In the genomic region with DNA sequence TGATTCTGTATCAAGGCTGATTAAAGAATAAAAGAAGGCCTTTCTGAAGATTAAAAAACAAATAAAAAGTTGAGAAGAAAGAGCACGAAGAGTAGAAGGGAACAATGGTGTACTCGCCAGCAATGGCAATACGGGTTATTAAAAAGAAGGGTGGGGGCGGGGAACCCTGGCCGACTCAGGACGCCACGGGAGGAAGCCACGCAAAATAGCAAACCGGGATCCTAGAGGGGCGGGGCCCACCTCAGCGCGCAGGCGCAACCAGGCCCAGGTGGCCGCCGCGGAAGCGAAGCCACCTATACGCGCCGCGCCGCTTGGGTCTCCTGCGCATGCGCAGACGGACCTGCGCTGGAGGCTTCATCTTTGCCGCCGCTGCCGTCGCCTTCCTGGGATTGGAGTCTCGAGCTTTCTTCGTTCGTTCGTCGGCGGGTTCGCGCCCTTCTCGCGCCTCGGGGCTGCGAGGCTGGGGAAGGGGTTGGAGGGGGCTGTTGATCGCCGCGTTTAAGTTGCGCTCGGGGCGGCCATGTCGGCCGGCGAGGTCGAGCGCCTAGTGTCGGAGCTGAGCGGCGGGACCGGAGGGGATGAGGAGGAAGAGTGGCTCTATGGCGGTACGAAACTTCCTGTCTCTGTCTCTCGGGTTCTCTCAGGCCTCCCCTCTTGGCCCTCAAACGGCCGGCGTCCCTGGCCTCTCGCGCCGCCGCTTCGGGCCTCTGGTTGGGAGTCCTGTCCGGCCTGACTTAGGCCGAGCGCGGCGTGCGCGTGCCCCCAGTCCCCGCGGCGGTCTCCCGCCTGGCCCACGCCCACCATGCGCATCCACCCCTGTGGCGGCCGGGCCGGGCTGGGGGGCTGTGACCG, we compare ENCODE assay signal across 8 cellular contexts. TPM values are rescaled to one million over a fixed set of nuclear protein-coding genes. Genes with fewer than 3 reads are reported as not detected.
DNase-seq lines count a peak whose midpoint lies in the region; ATAC-seq and TF ChIP-seq lines count a peak whose summit lies in the region.

A gene with protein sequence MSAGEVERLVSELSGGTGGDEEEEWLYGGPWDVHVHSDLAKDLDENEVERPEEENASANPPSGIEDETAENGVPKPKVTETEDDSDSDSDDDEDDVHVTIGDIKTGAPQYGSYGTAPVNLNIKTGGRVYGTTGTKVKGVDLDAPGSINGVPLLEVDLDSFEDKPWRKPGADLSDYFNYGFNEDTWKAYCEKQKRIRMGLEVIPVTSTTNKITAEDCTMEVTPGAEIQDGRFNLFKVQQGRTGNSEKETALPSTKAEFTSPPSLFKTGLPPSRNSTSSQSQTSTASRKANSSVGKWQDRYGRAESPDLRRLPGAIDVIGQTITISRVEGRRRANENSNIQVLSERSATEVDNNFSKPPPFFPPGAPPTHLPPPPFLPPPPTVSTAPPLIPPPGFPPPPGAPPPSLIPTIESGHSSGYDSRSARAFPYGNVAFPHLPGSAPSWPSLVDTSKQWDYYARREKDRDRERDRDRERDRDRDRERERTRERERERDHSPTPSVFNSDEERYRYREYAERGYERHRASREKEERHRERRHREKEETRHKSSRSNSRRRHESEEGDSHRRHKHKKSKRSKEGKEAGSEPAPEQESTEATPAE (plus strand): TSS at position 323 of the 852 bp plus-strand sequence. CDS start 198 bp downstream, at position 521.

- H3K9ac ChIP-seq in adipocyte (ENCODE audit: low read length) (peak within 1 kb of the TSS; percentile 95), parathyroid adenoma (peak within 1 kb of the TSS; percentile 84)

- peaks cover 23% of the 10 kb centered on the region for H3K4me1 ChIP-seq in adipocyte (ENCODE audit: control insufficient read depth, insufficient read depth, low read length)
- H3K4me1 ChIP-seq in cardiac muscle cell (ENCODE audit: low read depth), result peaks cover 13% of the 10 kb centered on the region
- peaks cover 2% of the 10 kb centered on the region for H3K4me1 ChIP-seq in parathyroid adenoma
- peaks cover 0 to 37% (median 7%) of the 10 kb centered on the region in 4 donors for H3K4me1 ChIP-seq in tibial nerve

- ATAC-seq in HG02678 (IDR thresholded peaks at IDR 0.05; ENCODE audit: unreplicated experiment), result peak; percentile 85

- H3K27me3 ChIP-seq in adipocyte (replicated peaks; ENCODE audit: control insufficient read depth, insufficient read depth, low read length) (no peaks in the 10 kb centered on the region), cardiac muscle cell (no peaks in the 10 kb centered on the region), parathyroid adenoma (ENCODE audit: control insufficient read depth, insufficient read depth, low read length) (no peaks in the 10 kb centered on the region), tibial nerve (no peaks in the 10 kb centered on the region)

- H3K9me3 ChIP-seq in adipocyte (ENCODE audit: control insufficient read depth, low read length) (no peaks in the 10 kb centered on the region), cardiac muscle cell (ENCODE audit: low read depth) (no peaks in the 10 kb centered on the region), parathyroid adenoma (ENCODE audit: control insufficient read depth, low read length) (no peaks in the 10 kb centered on the region), tibial nerve (no peaks in the 10 kb centered on the region)

- peak within 1 kb of the TSS; percentile 87 for H2AFZ ChIP-seq in parathyroid adenoma

- 1% methylated on average over 56 to 61 of the region's 85 CpGs for WGBS in tibial nerve, 2 donors

- peak; percentile 55 to 78 for TF ChIP-seq POLR2A in tibial nerve (IDR thresholded peaks at IDR 0.05)

- peak within 1 kb of the TSS; percentile 68 for H3K4me3 ChIP-seq in GM12864 (ENCODE audit: low read depth, low read length)
- H3K4me3 ChIP-seq in adipocyte (ENCODE audit: low read length), result peak within 1 kb of the TSS; percentile 94
- H3K4me3 ChIP-seq in cardiac muscle cell, result peak within 1 kb of the TSS; percentile 90
- H3K4me3 ChIP-seq in parathyroid adenoma (ENCODE audit: low read depth, low read length), result peak within 1 kb of the TSS; percentile 96
- peak within 1 kb of the TSS; percentile 87 to 93 (median 91) for H3K4me3 ChIP-seq in tibial nerve

- peaks cover 5% of the 10 kb centered on the region for H3K36me3 ChIP-seq in adipocyte (ENCODE audit: control insufficient read depth, insufficient read depth, low read length, severe bottlenecking)
- peaks cover 5% of the 10 kb centered on the region for H3K36me3 ChIP-seq in cardiac muscle cell
- H3K36me3 ChIP-seq in parathyroid adenoma (ENCODE audit: control insufficient read depth, insufficient read depth, low read length), result no peaks in the 10 kb centered on the region
- H3K36me3 ChIP-seq in tibial nerve, result peaks cover 0 to 5% (median 0%) of the 10 kb centered on the region in 3 donors

- peak in 1 of 2 donors; percentile 96 for TF ChIP-seq EP300 in tibial nerve (IDR thresholded peaks at IDR 0.05)

- H3K4me2 ChIP-seq in parathyroid adenoma (ENCODE audit: low read length), result peak within 1 kb of the TSS; percentile 70

- no peak for TF ChIP-seq CTCF in GM12864 (IDR thresholded peaks at IDR 0.05; ENCODE audit: low read depth, low read length, missing control alignments)
- no peak for TF ChIP-seq CTCF in cardiac muscle cell (IDR thresholded peaks at IDR 0.05; ENCODE audit: low read depth, low read length)
- no peak for TF ChIP-seq CTCF in parathyroid adenoma (IDR thresholded peaks at IDR 0.05)
- TF ChIP-seq CTCF in tibial nerve (IDR thresholded peaks at IDR 0.05), result peak in 2 of 5 experiments; percentile 30 to 36

- H3K79me2 ChIP-seq in parathyroid adenoma, result peaks cover 6% of the 10 kb centered on the region

- H3K27ac ChIP-seq in cardiac muscle cell (peak within 1 kb of the TSS; percentile 89), parathyroid adenoma (peak within 1 kb of the TSS; percentile 75), tibial nerve (peak within 1 kb of the TSS; percentile 71 to 94 (median 90))

- DNase-seq in GM12864 (ENCODE audit: low read depth), result peak; percentile 79
- peak; percentile 61 for DNase-seq in NCI-H128 (lab: John Stamatoyannopoulos, UW; ENCODE audit: unreplicated experiment)
- peak; percentile 86 for DNase-seq in SW480 (ENCODE audit: low spot score)
- peak; percentile 97 for DNase-seq in adipocyte (ENCODE audit: low read depth)
- peak; percentile 96 for DNase-seq in cardiac muscle cell (ENCODE audit: low read depth in 1 of 2, low spot score in 1 of 2)
- peak; percentile 85 to 89 for DNase-seq in tibial nerve (ENCODE audit: low spot score in 2 of 2)

RNA-seq across cellular contexts. Expression of the gene that starts here (rescaled TPM):
- total RNA-seq in cardiac muscle cell (50.9 and 97.0 TPM in 2 replicates), tibial nerve (10 to 100 TPM; 43.2 to 56.4 (median 51.8) TPM)
- 55.3 and 89.6 TPM in 2 replicates for polyA plus RNA-seq in cardiac muscle cell

Comparison
In these comparisons a context has a peak if more than half of its experiments do, and no peak if none do; other contexts are left out.
1. Peak in every context shown above with its lines: DNase-seq, ATAC-seq, H3K4me3 ChIP-seq and H3K27ac ChIP-seq.